In the genomic region with DNA sequence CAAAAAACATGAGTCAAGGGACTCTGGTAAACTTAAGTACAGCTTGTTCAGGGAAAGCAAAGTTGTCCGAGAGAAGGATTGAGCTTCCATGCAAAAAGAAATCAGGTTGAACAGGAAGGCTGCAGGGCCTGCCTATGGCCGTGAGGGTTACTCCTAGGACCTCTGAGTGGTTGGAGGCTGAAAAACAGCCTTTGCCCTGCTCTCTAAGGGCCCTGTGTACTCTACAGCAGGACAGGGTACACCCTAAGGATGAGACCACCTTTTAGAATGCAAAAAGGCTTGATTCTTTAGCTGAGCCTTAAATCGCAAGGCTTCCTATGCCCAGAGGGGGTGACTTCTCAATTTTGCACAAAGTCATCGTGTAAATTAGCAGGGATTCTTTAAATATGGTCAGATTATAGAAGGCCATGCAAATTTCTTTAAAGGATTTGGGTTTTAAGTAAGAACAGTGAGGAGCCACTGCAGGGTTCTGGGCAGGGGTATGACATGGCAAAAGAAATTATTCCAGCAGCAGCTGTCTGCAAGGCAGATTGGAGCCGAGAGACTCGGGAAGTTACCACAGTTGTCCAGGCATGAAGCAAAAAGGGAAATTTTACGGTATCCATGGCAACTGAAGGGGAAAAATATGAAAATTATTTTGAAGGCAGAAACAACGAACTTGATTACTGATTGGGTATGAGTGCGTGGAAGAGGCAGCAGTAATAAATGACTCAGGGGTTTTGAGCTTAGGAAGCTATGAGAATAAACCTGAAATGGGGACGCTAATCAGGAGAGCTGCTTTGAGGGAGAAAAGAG, we compare ENCODE assay signal across 1 cellular context.
TF ChIP-seq lines count a peak whose summit lies in the region.

No MANE protein-coding gene starts in this region.

TF ChIP-seq in H1, 55 proteins besides CTCF, POLR2A, EP300 and RAD21 (continued from another document):
- no peak for TF ChIP-seq CREB1 (IDR thresholded peaks at IDR 0.05)
- TF ChIP-seq RXRA (IDR thresholded peaks at IDR 0.05; ENCODE audit: insufficient read depth, low read depth, low read length): no peak
- TF ChIP-seq HDAC2 (IDR thresholded peaks at IDR 0.05; ENCODE audit: borderline replicate concordance in 1 of 2, low read depth in 2 of 2, low read length in 2 of 2): no peak
- TF ChIP-seq CEBPB (IDR thresholded peaks at IDR 0.05; ENCODE audit: low read depth, low read length): no peak
- TF ChIP-seq KDM1A (IDR thresholded peaks at IDR 0.05; ENCODE audit: borderline replicate concordance, low read length): no peak
- TF ChIP-seq POLR2AphosphoS5 (IDR thresholded peaks at IDR 0.05; ENCODE audit: low read depth, low read length): no peak
- no peak for TF ChIP-seq BCL11A (IDR thresholded peaks at IDR 0.05; ENCODE audit: low read depth in 2 of 2, low read length in 2 of 2)
- TF ChIP-seq NANOG (IDR thresholded peaks at IDR 0.05; ENCODE audit: insufficient read depth, low read depth, low read length, poor library complexity, severe bottlenecking): no peak
